Comparison of ENCODE assay signal across 19 cellular contexts in the genomic region with DNA sequence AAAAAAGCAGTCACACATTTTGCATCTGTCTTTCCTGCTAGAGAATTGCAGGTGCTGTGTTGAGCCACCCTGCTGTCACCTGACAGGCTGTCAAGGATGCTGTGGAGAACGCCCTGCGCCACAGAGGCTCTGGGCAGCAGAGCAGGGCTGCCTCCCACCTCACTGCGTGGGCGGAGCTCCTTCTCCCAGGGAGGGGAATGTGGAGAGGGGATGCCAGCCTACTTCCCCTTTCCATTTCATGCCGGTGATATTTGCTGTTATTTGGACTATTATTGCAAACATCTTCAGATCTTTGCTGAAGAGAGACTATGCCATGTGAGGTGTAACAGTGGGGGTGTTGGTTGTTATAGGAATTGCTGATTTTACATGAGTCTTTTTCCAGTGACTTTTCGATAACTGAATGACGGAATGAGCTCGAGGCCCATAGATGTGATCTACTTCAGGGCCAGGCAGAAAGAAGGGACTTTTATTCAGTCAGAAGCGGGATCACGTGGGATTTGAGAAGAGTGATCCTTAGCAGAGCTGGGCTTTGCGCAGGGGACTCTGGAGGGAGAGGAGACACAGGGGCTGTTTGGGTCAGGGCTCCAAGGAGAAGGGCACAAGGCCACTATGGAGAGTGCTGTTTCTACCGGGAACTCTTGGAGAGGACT. TPM values are rescaled to one million over a fixed set of nuclear protein-coding genes. Genes with fewer than 3 reads are reported as not detected.
DNase-seq lines count a peak whose midpoint lies in the region; ATAC-seq lines count a peak whose summit lies in the region.
"Had no signal": no experiment of that assay in that cellular context is flagged by ENCODE, and none has a peak within 500 bp of the region (broad histone marks: within the 10 kb centered on the region; RNA-seq: fewer than 3 reads in every experiment).

No MANE protein-coding gene starts in this region.

- no peaks in the 10 kb centered on the region for H3K36me3 Mint-ChIP-seq in activated T-cell treated with anti-CD3 and anti-CD28 coated beads, Interleukin-2, amount 50 U/mL, for 24 hours (ENCODE audit: low read depth)
- H3K36me3 Mint-ChIP-seq: naive thymus-derived CD8-positive, alpha-beta T cell had no signal

- no peaks in the 10 kb centered on the region for H3K4me1 Mint-ChIP-seq in activated T-cell treated with anti-CD3 and anti-CD28 coated beads, Interleukin-2, amount 50 U/mL, for 24 hours (ENCODE audit: low read depth)

- H3K27ac Mint-ChIP-seq in activated T-cell treated with anti-CD3 and anti-CD28 coated beads, Interleukin-2, amount 50 U/mL, for 24 hours: no peak overlapping the region

- no peaks in the 10 kb centered on the region for H3K36me3 ChIP-seq in aorta (ENCODE audit: control insufficient read depth in 1 of 2, insufficient read depth in 2 of 2, low read length in 1 of 2)
- H3K36me3 ChIP-seq: stomach had no signal

- no peaks in the 10 kb centered on the region for H3K4me1 ChIP-seq in aorta (ENCODE audit: control insufficient read depth in 1 of 2, insufficient read depth in 2 of 2, low read length in 2 of 2)
- H3K4me1 ChIP-seq: Caco-2 had no signal

- H3K9me3 Mint-ChIP-seq in activated T-cell treated with anti-CD3 and anti-CD28 coated beads, Interleukin-2, amount 50 U/mL, for 24 hours: no peaks in the 10 kb centered on the region
- H3K9me3 Mint-ChIP-seq: activated T-cell treated with anti-CD3 and anti-CD28 coated beads, Interleukin-2, amount 50 U/mL, for 4 hours; naive thymus-derived CD8-positive, alpha-beta T cell had no signal

- intact Hi-C loops in aorta (cut with DNase I): no loop called here

- H3K4me3 ChIP-seq in aorta (ENCODE audit: low read length in 2 of 2): no peak overlapping the region
- H3K4me3 ChIP-seq: stomach had no signal

- ATAC-seq in aorta (ENCODE audit: low FRiP score) (no peak), HG03196 (IDR thresholded peaks at IDR 0.05; ENCODE audit: unreplicated experiment) (no peak)
- ATAC-seq: activated T-cell treated with anti-CD3 and anti-CD28 coated beads, Interleukin-2, amount 50 U/mL, for 4 hours; naive thymus-derived CD8-positive, alpha-beta T cell had no signal

- H3K4me3 Mint-ChIP-seq in activated T-cell treated with anti-CD3 and anti-CD28 coated beads, Interleukin-2, amount 50 U/mL, for 24 hours: no peak overlapping the region
- H3K4me3 Mint-ChIP-seq: activated T-cell treated with anti-CD3 and anti-CD28 coated beads, Interleukin-2, amount 50 U/mL, for 4 hours; naive thymus-derived CD8-positive, alpha-beta T cell had no signal

- H3K27me3 Mint-ChIP-seq in activated T-cell treated with anti-CD3 and anti-CD28 coated beads, Interleukin-2, amount 50 U/mL, for 24 hours: peaks cover 10% of the 10 kb centered on the region

- no peaks in the 10 kb centered on the region for H3K9me3 ChIP-seq in aorta (ENCODE audit: control insufficient read depth, low read length)
- H3K9me3 ChIP-seq: Caco-2, stomach had no signal

- no peaks in the 10 kb centered on the region for H3K27me3 ChIP-seq in aorta (ENCODE audit: control insufficient read depth in 1 of 2, insufficient read depth in 2 of 2, low read length in 1 of 2)

- peak; percentile 1 for DNase-seq in activated T-cell treated with anti-CD3 and anti-CD28 coated beads, Interleukin-2, amount 50 U/mL, for 24 hours
- DNase-seq in activated T-cell treated with anti-CD3 and anti-CD28 coated beads, Interleukin-2, amount 50 U/mL, for 1 hour: no peak
- DNase-seq in NCI-H2107 treated with DMSO at 0.1 percent for 48 hours (lab: John Stamatoyannopoulos, UW; ENCODE audit: unreplicated experiment) (peak; percentile 35), cerebellar cortex (ENCODE audit: low spot score) (peak; percentile 41), aorta (peak; percentile 44 to 64), H4 (ENCODE audit: low spot score) (no peak), NCI-H146 treated with DMSO at 0.1 percent for 48 hours (lab: John Stamatoyannopoulos, UW; ENCODE audit: unreplicated experiment) (no peak)
- DNase-seq: activated CD4-positive, alpha-beta T cell treated with anti-CD3 and anti-CD28 coated beads, Interleukin-2, amount 50 U/mL, for 4 hours; activated T-cell treated with anti-CD3 and anti-CD28 coated beads, Interleukin-2, amount 50 U/mL, for 4 hours; KG1; naive thymus-derived CD8-positive, alpha-beta T cell; NCI-H1694; NK-92 treated with Interleukin-12 subunit alpha and Interleukin-12 subunit beta, amount 100 ng/mL, for 24 hours; SHP77 treated with DMSO at 0.1 percent for 48 hours; stimulated activated CD4-positive, alpha-beta T cell treated with anti-CD3 and anti-CD28 coated beads, Interleukin-15, amount 100 ng/mL, for 24 hours; T1000 had no signal

- 70 to 75% methylated on average over 12 of the region's 12 CpGs for WGBS in aorta, 2 donors

- no peak overlapping the region for H3K27ac ChIP-seq in aorta (ENCODE audit: low read depth in 1 of 2, low read length in 2 of 2)
- H3K27ac ChIP-seq: stomach had no signal

RNA-seq across cellular contexts. Expression of gene PRKAG2, which starts 13.6 kb away (rescaled TPM):
- 10 to 100 TPM; 52.3 to 69.9 TPM for total RNA-seq in aorta
- polyA plus RNA-seq in aorta: 10 to 100 TPM; 34.0 to 52.8 TPM
- 7.3 and 11.3 TPM in 2 replicates for total RNA-seq in H4 (2014; rRNA removed; shearing (Covaris generic))

Comparison
In these comparisons a context has a peak if more than half of its experiments do, and no peak if none do; other contexts are left out.
1. DNase-seq: peak in activated T-cell treated with anti-CD3 and anti-CD28 coated beads, Interleukin-2, amount 50 U/mL, for 24 hours (single experiment), NCI-H2107 treated with DMSO at 0.1 percent for 48 hours (single experiment), cerebellar cortex (single experiment) and aorta (2 of 2); none in activated T-cell treated with anti-CD3 and anti-CD28 coated beads, Interleukin-2, amount 50 U/mL, for 1 hour (single experiment), H4 (single experiment) and NCI-H146 treated with DMSO at 0.1 percent for 48 hours (single experiment).